ENCODE assay signal across 15 cellular contexts in genomic region chr22:49928571-49929552, GRCh38. TPM values are rescaled to one million over a fixed set of nuclear protein-coding genes. Genes with fewer than 3 reads are reported as not detected.
DNase-seq lines count a peak whose midpoint lies in the region; ATAC-seq and TF ChIP-seq lines count a peak whose summit lies in the region.
"Had no signal": no experiment of that assay in that cellular context is flagged by ENCODE, and none has a peak within 500 bp of the region (broad histone marks: within the 10 kb centered on the region; RNA-seq: fewer than 3 reads in every experiment).

No MANE protein-coding gene starts in this region.

- no peaks in the 10 kb centered on the region for H3K27me3 Mint-ChIP-seq in activated T-cell treated with anti-CD3 and anti-CD28 coated beads, Interleukin-2, amount 50 U/mL, for 24 hours
- H3K27me3 Mint-ChIP-seq in stimulated activated memory B cell treated with anti-CD40 and anti-IgM and Interleukin-4, amounts not matched to agents 10 μg/mL and 1 μg/mL and 100 μg/mL, for 72 hours = no peaks in the 10 kb centered on the region

- no peak overlapping the region for H2AFZ ChIP-seq in Loucy (ENCODE audit: low read length)
- H2AFZ ChIP-seq: parathyroid adenoma had no signal

- no peaks in the 10 kb centered on the region for H3K9me3 Mint-ChIP-seq in activated T-cell treated with anti-CD3 and anti-CD28 coated beads, Interleukin-2, amount 50 U/mL, for 24 hours
- H3K9me3 Mint-ChIP-seq in stimulated activated memory B cell treated with anti-CD40 and anti-IgM and Interleukin-4, amounts not matched to agents 10 μg/mL and 1 μg/mL and 100 μg/mL, for 72 hours = no peaks in the 10 kb centered on the region
- H3K9me3 Mint-ChIP-seq: activated T-helper 2 cell treated with anti-CD3 and anti-CD28 coated beads, Interferon-gamma antibody, Interleukin-2, Interleukin-4, amounts not matched to agents 10 μg/mL and 5 μg/mL and 100 μg/mL, durations not matched to agents 14 hours and 24 hours and 36 hours had no signal

- no peak for TF ChIP-seq EP300 in esophagus muscularis mucosa (IDR thresholded peaks at IDR 0.05)

- H4K20me1 ChIP-seq in Loucy (ENCODE audit: insufficient read depth, low read length, poor library complexity, severe bottlenecking) = no peaks in the 10 kb centered on the region

- no peak overlapping the region for H3K4me3 ChIP-seq in Loucy (ENCODE audit: low read length, poor library complexity, severe bottlenecking)
- H3K4me3 ChIP-seq in esophagus muscularis mucosa = peak overlapping the region; percentile 15 to 49 (median 20)
- H3K4me3 ChIP-seq: cardiac muscle cell, SJSA1, thyroid gland had no signal

- ATAC-seq in stimulated activated memory B cell treated with anti-CD40 and anti-IgM and Interleukin-4, amounts not matched to agents 10 μg/mL and 1 μg/mL and 100 μg/mL, for 72 hours = no peak
- no peak for ATAC-seq in sciatic nerve

- peak overlapping the region; percentile 41 for H3K4me2 ChIP-seq in Loucy (ENCODE audit: low read depth, low read length, poor library complexity, severe bottlenecking)

- TF ChIP-seq POLR2A in esophagus muscularis mucosa (IDR thresholded peaks at IDR 0.05; ENCODE audit: low read depth) = no peak

- H3K4me3 Mint-ChIP-seq in activated T-cell treated with anti-CD3 and anti-CD28 coated beads, Interleukin-2, amount 50 U/mL, for 24 hours = no peak overlapping the region
- H3K4me3 Mint-ChIP-seq in stimulated activated memory B cell treated with anti-CD40 and anti-IgM and Interleukin-4, amounts not matched to agents 10 μg/mL and 1 μg/mL and 100 μg/mL, for 72 hours = peak overlapping the region; percentile 58

- intact Hi-C loops in esophagus muscularis mucosa (cut with DNase I) (loop anchor here (1.0 kb wide), 1 partner anchor 101 kb away; no protein-coding TSS in a partner anchor), sciatic nerve (cut with DNase I) (loop anchor here (2.0 to 10.0 kb wide), 2 partner anchors 46 to 102 kb away; no protein-coding TSS in a partner anchor)

- H3K4me1 ChIP-seq in Loucy (ENCODE audit: insufficient read depth, low read length, poor library complexity, severe bottlenecking) = peaks cover 34% of the 10 kb centered on the region
- H3K4me1 ChIP-seq in esophagus muscularis mucosa = peaks cover 40 to 51% (median 49%) of the 10 kb centered on the region in 4 donors
- H3K4me1 ChIP-seq: parathyroid adenoma had no signal

- TF ChIP-seq CTCF in Loucy (conservative IDR thresholded peaks at IDR 0.05; ENCODE audit: low read length) = no peak
- TF ChIP-seq CTCF in esophagus muscularis mucosa (IDR thresholded peaks at IDR 0.05) = no peak

- no peaks in the 10 kb centered on the region for H3K79me2 ChIP-seq in Loucy (ENCODE audit: insufficient read depth, low read length)
- H3K79me2 ChIP-seq: parathyroid adenoma had no signal

- peaks cover 55% of the 10 kb centered on the region for H3K4me1 Mint-ChIP-seq in activated T-cell treated with anti-CD3 and anti-CD28 coated beads, Interleukin-2, amount 50 U/mL, for 24 hours (ENCODE audit: low read depth)
- H3K4me1 Mint-ChIP-seq in stimulated activated memory B cell treated with anti-CD40 and anti-IgM and Interleukin-4, amounts not matched to agents 10 μg/mL and 1 μg/mL and 100 μg/mL, for 72 hours = peaks cover 82% of the 10 kb centered on the region

- H3K9me3 ChIP-seq in Loucy (ENCODE audit: insufficient read depth, low read depth, low read length) (no peaks in the 10 kb centered on the region), esophagus muscularis mucosa (no peaks in the 10 kb centered on the region)
- H3K9me3 ChIP-seq: thyroid gland had no signal

- peaks cover 10% of the 10 kb centered on the region; the same call in 1 of the 2 replicates for H3F3A ChIP-seq in Loucy (ENCODE audit: low read depth)

- H3K27me3 ChIP-seq in Loucy (ENCODE audit: insufficient read depth, low read length, poor library complexity, severe bottlenecking) = no peaks in the 10 kb centered on the region
- H3K27me3 ChIP-seq in esophagus muscularis mucosa = peaks cover 0 to 20% (median 8%) of the 10 kb centered on the region in 4 donors
- H3K27me3 ChIP-seq: SJSA1, thyroid gland had no signal

- no peaks in the 10 kb centered on the region for H3K9me2 ChIP-seq in Loucy (replicated peaks; ENCODE audit: low read depth, low read length)

- peak overlapping the region; percentile 26 for H3K27ac Mint-ChIP-seq in activated T-cell treated with anti-CD3 and anti-CD28 coated beads, Interleukin-2, amount 50 U/mL, for 24 hours
- peak overlapping the region; percentile 76 for H3K27ac Mint-ChIP-seq in stimulated activated memory B cell treated with anti-CD40 and anti-IgM and Interleukin-4, amounts not matched to agents 10 μg/mL and 1 μg/mL and 100 μg/mL, for 72 hours
- H3K27ac Mint-ChIP-seq: activated T-helper 2 cell treated with anti-CD3 and anti-CD28 coated beads, Interferon-gamma antibody, Interleukin-2, Interleukin-4, amounts not matched to agents 10 μg/mL and 5 μg/mL and 100 μg/mL, durations not matched to agents 14 hours and 24 hours and 36 hours had no signal

- no peak for DNase-seq in activated T-cell treated with anti-CD3 and anti-CD28 coated beads, Interleukin-2, amount 50 U/mL, for 24 hours
- DNase-seq in activated T-cell treated with anti-CD3 and anti-CD28 coated beads for 4 hours (no peak), esophagus muscularis mucosa (ENCODE audit: extremely low spot score) (no peak), sciatic nerve (ENCODE audit: low spot score) (no peak), A172 (ENCODE audit: low spot score) (no peak), caudate nucleus (lab: John Stamatoyannopoulos, UW) (no peak)
- DNase-seq: GOT3, NCI-H2081 treated with DMSO at 0.1 percent for 48 hours had no signal

- H3K27ac ChIP-seq in esophagus muscularis mucosa (replicated peaks in 1 of 4) = no peak overlapping the region
- no peak overlapping the region for H3K27ac ChIP-seq in caudate nucleus (ENCODE audit: low read depth, low read length)
- H3K27ac ChIP-seq: cardiac muscle cell, parathyroid adenoma, SJSA1, thyroid gland had no signal

- H3K9ac ChIP-seq in Loucy (ENCODE audit: low read depth, low read length, poor library complexity, severe bottlenecking) = no peak overlapping the region
- H3K9ac ChIP-seq: parathyroid adenoma had no signal

- no peaks in the 10 kb centered on the region for H3K36me3 ChIP-seq in Loucy (ENCODE audit: insufficient read depth, low read length)
- peaks cover 7 to 28% (median 21%) of the 10 kb centered on the region in 4 donors for H3K36me3 ChIP-seq in esophagus muscularis mucosa
- H3K36me3 ChIP-seq: cardiac muscle cell, SJSA1 had no signal

- WGBS in esophagus muscularis mucosa = 61% methylated on average over 11 of the region's 71 CpGs

- H3K36me3 Mint-ChIP-seq in activated T-cell treated with anti-CD3 and anti-CD28 coated beads, Interleukin-2, amount 50 U/mL, for 24 hours (ENCODE audit: low read depth) = peaks cover 26% of the 10 kb centered on the region
- peaks cover 9% of the 10 kb centered on the region for H3K36me3 Mint-ChIP-seq in stimulated activated memory B cell treated with anti-CD40 and anti-IgM and Interleukin-4, amounts not matched to agents 10 μg/mL and 1 μg/mL and 100 μg/mL, for 72 hours

RNA-seq across cellular contexts. Expression of gene CRELD2, which starts 10.4 kb away (rescaled TPM):
- 10 to 100 TPM; 32.0 to 38.2 (median 34.2) TPM for total RNA-seq in esophagus muscularis mucosa
- total RNA-seq in sciatic nerve = 35.8 TPM
- total RNA-seq in A172 (2014; rRNA removed; shearing (Covaris generic)) = 41.9 and 48.3 TPM in 2 replicates

RNA-seq across cellular contexts. Expression of gene ALG12, which starts 10.6 kb away (rescaled TPM):
- 10 to 100 TPM; 17.7 to 28.0 (median 23.8) TPM for total RNA-seq in esophagus muscularis mucosa
- 13.6 TPM for total RNA-seq in sciatic nerve
- 8.8 and 10.4 TPM in 2 replicates for total RNA-seq in A172 (2014; rRNA removed; shearing (Covaris generic))

RNA-seq across cellular contexts. Expression of gene PIM3, which starts 31.7 kb away (rescaled TPM):
- total RNA-seq in esophagus muscularis mucosa = 100 to 1,000 TPM in 1 of 4 donors, 10 to 100 TPM in 3; 36.1 to 106 (median 56.5) TPM
- 62.2 TPM for total RNA-seq in sciatic nerve
- total RNA-seq in A172 (2014; rRNA removed; shearing (Covaris generic)) = 41.7 and 48.7 TPM in 2 replicates
